In genomic region chr10:132418520-132419416, GRCh38 we compare ENCODE assay signal across 8 cellular contexts. TPM values are rescaled to one million over a fixed set of nuclear protein-coding genes. Genes with fewer than 3 reads are reported as not detected.
DNase-seq lines count a peak whose midpoint lies in the region; ATAC-seq, FAIRE-seq and TF ChIP-seq lines count a peak whose summit lies in the region.

No MANE protein-coding gene starts in this region.

- peak; percentile 29 for DNase-seq in NCI-H748 (lab: John Stamatoyannopoulos, UW; ENCODE audit: unreplicated experiment)
- DNase-seq in NCI-H748 treated with DMSO at 0.1 percent for 48 hours (lab: John Stamatoyannopoulos, UW): no peak
- DNase-seq in SHP77 (lab: John Stamatoyannopoulos, UW): peak; percentile 82 to 90
- DNase-seq in keratinocyte (ENCODE audit: low read depth, low spot score): no peak
- no peak for DNase-seq in tibial nerve (ENCODE audit: low spot score in 2 of 2)
- no peak for DNase-seq in activated CD4-positive, alpha-beta T cell treated with anti-CD3 and anti-CD28 coated beads, Interleukin-2, amount 50 U/mL, for 1 hour
- no peak for DNase-seq in left lobe of liver (ENCODE audit: low spot score)

- H3K79me2 ChIP-seq in keratinocyte (ENCODE audit: control insufficient read depth, insufficient read depth, low read length): peaks cover 5% of the 10 kb centered on the region

- H3K27me3 ChIP-seq in keratinocyte (ENCODE audit: control insufficient read depth, extremely low read depth, insufficient read depth, low read length): no peaks in the 10 kb centered on the region
- no peaks in the 10 kb centered on the region for H3K27me3 ChIP-seq in tibial nerve

- H3K4me3 ChIP-seq in keratinocyte (ENCODE audit: control insufficient read depth in 2 of 3, extremely low read depth in 1 of 3, insufficient read depth in 2 of 3, low read depth in 1 of 3, low read length in 3 of 3) (no peak overlapping the region), tibial nerve (no peak overlapping the region)

- H2AFZ ChIP-seq in keratinocyte (ENCODE audit: control insufficient read depth, low read length): no peak overlapping the region

- H3K36me3 ChIP-seq in keratinocyte (ENCODE audit: control insufficient read depth in 2 of 2, extremely low read depth in 1 of 2, insufficient read depth in 2 of 2, low read length in 2 of 2) (peaks cover 0 to 8% of the 10 kb centered on the region in 2 experiments), tibial nerve (peaks cover 0 to 7% (median 0%) of the 10 kb centered on the region in 3 donors)

- H3K9ac ChIP-seq in keratinocyte (ENCODE audit: control insufficient read depth, extremely low read depth, insufficient read depth, low read length): peak overlapping the region; percentile 22

- no peak for TF ChIP-seq EP300 in tibial nerve (IDR thresholded peaks at IDR 0.05)

- H3K27ac ChIP-seq in keratinocyte (ENCODE audit: control insufficient read depth, insufficient read depth, low read length) (peak overlapping the region; percentile 31), tibial nerve (peak overlapping the region; percentile 37 to 94 (median 86))

- no peak for ATAC-seq in left lobe of liver
- no peak for ATAC-seq in GM19328 (IDR thresholded peaks at IDR 0.05; ENCODE audit: unreplicated experiment)

- no peak for TF ChIP-seq POLR2A in tibial nerve (IDR thresholded peaks at IDR 0.05)

- H3K4me1 ChIP-seq in keratinocyte (ENCODE audit: control insufficient read depth, extremely low read depth, insufficient read depth, low read length) (peaks cover 23% of the 10 kb centered on the region), tibial nerve (peaks cover 8 to 78% (median 57%) of the 10 kb centered on the region in 4 donors)

- no peak for TF ChIP-seq CTCF in keratinocyte (optimal IDR thresholded peaks at IDR 0.05 in 1 of 3, IDR thresholded peaks at IDR 0.05 in 1 of 3, conservative IDR thresholded peaks at IDR 0.05 in 1 of 3; ENCODE audit: extremely low read depth in 1 of 3, insufficient read depth in 2 of 3, low read length in 3 of 3)
- no peak for TF ChIP-seq CTCF in tibial nerve (IDR thresholded peaks at IDR 0.05)

- dilution Hi-C loops in keratinocyte (cut with MboI; ENCODE audit: extremely low pct_ligation_motif_present, low sequenced_read_pairs): no loop called here

- WGBS in tibial nerve, 2 donors: 36 to 58% methylated on average over 7 to 14 of the region's 18 CpGs

- no peak overlapping the region for H3K4me2 ChIP-seq in keratinocyte (ENCODE audit: control insufficient read depth, extremely low read depth, insufficient read depth, low read depth, low read length)

- H4K20me1 ChIP-seq in keratinocyte (ENCODE audit: control insufficient read depth, extremely low read depth, insufficient read depth, low read length): no peaks in the 10 kb centered on the region

- H3K9me1 ChIP-seq in keratinocyte (ENCODE audit: control insufficient read depth, extremely low read depth, insufficient read depth, low read length): no peaks in the 10 kb centered on the region

- no peaks in the 10 kb centered on the region for H3K9me3 ChIP-seq in keratinocyte (ENCODE audit: control insufficient read depth, low read depth, low read length)
- H3K9me3 ChIP-seq in tibial nerve: no peaks in the 10 kb centered on the region

- FAIRE-seq in keratinocyte (lab: Jason Lieb, UNC): no peak

RNA-seq across cellular contexts. Expression of gene PWWP2B, which starts 21.8 kb away (rescaled TPM):
- 3.1 to 6.5 TPM (median 3.8 TPM) in 3 replicates for polyA plus RNA-seq in keratinocyte
- 4.3 TPM for polyA plus RNA-seq in keratinocyte (2011; ENCODE audit: low read depth)
- 2.2 and 5.8 TPM in 2 replicates for polyA plus RNA-seq in keratinocyte (2011; cell fraction: cytosol; rRNA removed)
- 6.3 and 9.1 TPM in 2 replicates for polyA plus RNA-seq in keratinocyte (2011; cell fraction: nucleus; rRNA removed)
- 8.8 and 10.9 TPM in 2 replicates for polyA plus RNA-seq in keratinocyte (2012; ENCODE audit: low replicate concordance)
- 1.8 to 2.5 TPM (median 2.1 TPM) in 3 replicates for polyA minus RNA-seq in keratinocyte
- 20.3 TPM for polyA minus RNA-seq in keratinocyte (2011; cell fraction: cytosol; rRNA and poly(A)+ RNA removed)
- 7.9 and 10.7 TPM in 2 replicates for polyA minus RNA-seq in keratinocyte (2011; cell fraction: nucleus; rRNA and poly(A)+ RNA removed)
- total RNA-seq in tibial nerve (10 to 100 TPM; 12.6 to 23.7 (median 15.1) TPM), left lobe of liver (5.8 TPM)

Comparison
In these comparisons a context has a peak if more than half of its experiments do, and no peak if none do; other contexts are left out.
1. DNase-seq: peak in NCI-H748 (single experiment) and SHP77 (2 of 2); none in NCI-H748 treated with DMSO at 0.1 percent for 48 hours (single experiment), keratinocyte (single experiment), tibial nerve (0 of 2), activated CD4-positive, alpha-beta T cell treated with anti-CD3 and anti-CD28 coated beads, Interleukin-2, amount 50 U/mL, for 1 hour (single experiment) and left lobe of liver (single experiment).